In the genomic region with DNA sequence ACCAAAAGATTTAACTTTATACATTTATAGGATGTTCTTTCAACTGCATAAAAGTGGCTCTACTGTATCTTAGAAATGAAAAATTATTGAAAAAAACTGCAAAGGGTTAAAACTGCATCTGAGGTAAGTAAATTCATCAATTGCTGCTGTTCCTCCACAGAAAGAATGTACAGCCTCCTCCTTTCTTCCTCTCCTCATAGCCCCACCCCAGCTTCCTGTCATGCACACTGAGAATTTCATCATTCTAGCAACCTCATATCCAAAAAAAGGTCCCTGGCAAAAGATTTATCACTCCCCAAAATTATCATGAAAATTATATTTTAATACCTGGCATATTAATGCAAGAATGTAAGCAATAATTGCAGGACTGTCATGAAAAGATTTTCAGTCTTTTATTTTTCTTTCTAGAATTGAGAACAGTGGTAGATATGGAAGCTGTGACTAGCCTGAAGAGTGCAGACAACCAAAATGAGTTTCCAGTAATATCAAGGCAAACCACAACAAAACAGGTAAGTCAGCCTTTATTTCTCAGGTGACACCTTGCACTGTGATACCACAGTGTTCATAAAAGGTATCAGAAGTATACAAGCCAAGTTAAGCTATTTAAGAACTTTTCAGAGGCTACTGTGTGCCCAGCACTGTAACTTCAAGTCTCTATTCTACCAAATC, we compare ENCODE assay signal across 20 cellular contexts.
A peak's percentile ranks its signal among the peaks of the same experiment; 100 is the strongest.
DNase-seq lines count a peak whose midpoint lies in the region; ATAC-seq and TF ChIP-seq lines count a peak whose summit lies in the region.
"Had no signal": no experiment of that assay in that cellular context is flagged by ENCODE, and none has a peak within 500 bp of the region (broad histone marks: within the 10 kb centered on the region; RNA-seq: fewer than 3 reads in every experiment).

No MANE protein-coding gene starts in this region.

- no peaks in the 10 kb centered on the region for H3K27me3 Mint-ChIP-seq in CD4-positive, alpha-beta T cell
- H3K27me3 Mint-ChIP-seq in activated naive CD8-positive, alpha-beta T cell treated with anti-CD3 and anti-CD28 coated beads, Interleukin-2, amount 10 ng/mL, durations not matched to agents 7 days and 5 days = no peaks in the 10 kb centered on the region
- H3K27me3 Mint-ChIP-seq: CD4-positive, CD25-positive, alpha-beta regulatory T cell; IgD-negative memory B cell; memory B cell had no signal

- DNase-seq in AG20443 (ENCODE audit: low spot score) (peak; percentile 48), NOMO-1 treated with dmso at 0.1 percent for 144 hours (lab: John Stamatoyannopoulos, UW; ENCODE audit: unreplicated experiment) (peak; percentile 9), glomerular visceral epithelial cell (ENCODE audit: extremely low spot score) (no peak), DMS 273 (lab: John Stamatoyannopoulos, UW; ENCODE audit: unreplicated experiment) (no peak)
- DNase-seq in CD4-positive, alpha-beta T cell = no peak
- DNase-seq in activated naive CD8-positive, alpha-beta T cell treated with anti-CD3 and anti-CD28 coated beads, Interleukin-2, amount 10 ng/mL, durations not matched to agents 7 days and 5 days = no peak
- DNase-seq: colonic mucosa, glutamatergic neuron, NCI-H1694 treated with DMSO at 0.1 percent for 48 hours, NCI-H524, RPMI8226, T1000, testis had no signal

- no peaks in the 10 kb centered on the region for H3K36me3 Mint-ChIP-seq in CD4-positive, alpha-beta T cell (ENCODE audit: low read depth)
- peaks cover 20% of the 10 kb centered on the region for H3K36me3 Mint-ChIP-seq in activated naive CD8-positive, alpha-beta T cell treated with anti-CD3 and anti-CD28 coated beads, Interleukin-2, amount 10 ng/mL, durations not matched to agents 7 days and 5 days
- H3K36me3 Mint-ChIP-seq: CD4-positive, CD25-positive, alpha-beta regulatory T cell; memory B cell had no signal

- H3K9me3 Mint-ChIP-seq in CD4-positive, alpha-beta T cell = no peaks in the 10 kb centered on the region
- peaks cover 9% of the 10 kb centered on the region for H3K9me3 Mint-ChIP-seq in activated naive CD8-positive, alpha-beta T cell treated with anti-CD3 and anti-CD28 coated beads, Interleukin-2, amount 10 ng/mL, durations not matched to agents 7 days and 5 days
- H3K9me3 Mint-ChIP-seq: CD4-positive, CD25-positive, alpha-beta regulatory T cell; IgD-negative memory B cell; memory B cell; neural crest cell had no signal

- intact Hi-C loops in CD4-positive, alpha-beta T cell (cut with DNase I, micrococcal nuclease) = no loop called here

- no peaks in the 10 kb centered on the region for H3K9me3 ChIP-seq in CD4-positive, alpha-beta T cell (ENCODE audit: control insufficient read depth, low read length)
- H3K9me3 ChIP-seq: colonic mucosa, testis had no signal

- POLR2A ChIA-PET in CD4-positive, alpha-beta T cell (lab: Charles Lee) = no interaction called here
- POLR2A ChIA-PET in activated naive CD8-positive, alpha-beta T cell treated with anti-CD3 and anti-CD28 coated beads, Interleukin-2, amount 10 ng/mL, durations not matched to agents 7 days and 5 days (lab: Charles Lee) = interaction anchor here (0.5 to 1.4 kb wide), 4 partner anchors 13 to 430 kb away, joined by 3 to 5 read pairs (median 3); a partner anchor contains a TSS

- H3K27ac ChIP-seq in CD4-positive, alpha-beta T cell (ENCODE audit: low read depth, low read length) = no peak overlapping the region
- H3K27ac ChIP-seq: colonic mucosa, testis had no signal

- no peak for TF ChIP-seq CTCF in CD4-positive, alpha-beta T cell (IDR thresholded peaks at IDR 0.05)

- peak overlapping the region; percentile 4 for H3K4me3 Mint-ChIP-seq in CD4-positive, alpha-beta T cell
- H3K4me3 Mint-ChIP-seq in activated naive CD8-positive, alpha-beta T cell treated with anti-CD3 and anti-CD28 coated beads, Interleukin-2, amount 10 ng/mL, durations not matched to agents 7 days and 5 days = peak overlapping the region; percentile 53
- H3K4me3 Mint-ChIP-seq: memory B cell, neural crest cell had no signal

- CTCF ChIA-PET in CD4-positive, alpha-beta T cell (lab: Charles Lee) = no interaction called here

- H3K4me1 Mint-ChIP-seq in CD4-positive, alpha-beta T cell (ENCODE audit: low read depth) = peaks cover 29% of the 10 kb centered on the region
- H3K4me1 Mint-ChIP-seq in activated naive CD8-positive, alpha-beta T cell treated with anti-CD3 and anti-CD28 coated beads, Interleukin-2, amount 10 ng/mL, durations not matched to agents 7 days and 5 days = peaks cover 48% of the 10 kb centered on the region
- H3K4me1 Mint-ChIP-seq: IgD-negative memory B cell, memory B cell had no signal

- no peaks in the 10 kb centered on the region for H3K27me3 ChIP-seq in CD4-positive, alpha-beta T cell (ENCODE audit: control insufficient read depth, insufficient read depth, low read length)
- H3K27me3 ChIP-seq: colonic mucosa, testis had no signal

- no peak for ATAC-seq in CD4-positive, alpha-beta T cell (ENCODE audit: poor library complexity)
- ATAC-seq in activated naive CD8-positive, alpha-beta T cell treated with anti-CD3 and anti-CD28 coated beads, Interleukin-2, amount 10 ng/mL, durations not matched to agents 7 days and 5 days (ENCODE audit: low read depth) = peak; percentile 43
- ATAC-seq in GM18858 (IDR thresholded peaks at IDR 0.05; ENCODE audit: unreplicated experiment) (no peak), GM18519 (IDR thresholded peaks at IDR 0.05; ENCODE audit: low FRiP score, unreplicated experiment) (no peak)
- ATAC-seq: GM12878 had no signal

- H3K27ac Mint-ChIP-seq in CD4-positive, alpha-beta T cell = peak overlapping the region; percentile 77
- H3K27ac Mint-ChIP-seq in activated naive CD8-positive, alpha-beta T cell treated with anti-CD3 and anti-CD28 coated beads, Interleukin-2, amount 10 ng/mL, durations not matched to agents 7 days and 5 days = peak overlapping the region; percentile 69
- H3K27ac Mint-ChIP-seq: memory B cell had no signal

Comparison
In these comparisons a context has a peak if more than half of its experiments do, and no peak if none do; other contexts are left out.
1. DNase-seq: peak in AG20443 (single experiment) and NOMO-1 treated with dmso at 0.1 percent for 144 hours (single experiment); none in CD4-positive, alpha-beta T cell (0 of 10), activated naive CD8-positive, alpha-beta T cell treated with anti-CD3 and anti-CD28 coated beads, Interleukin-2, amount 10 ng/mL, durations not matched to agents 7 days and 5 days (single experiment), glomerular visceral epithelial cell (single experiment) and DMS 273 (single experiment).